Comparison of ENCODE assay signal across 8 cellular contexts in genomic region chr4:102501176-102501634, GRCh38. TPM values are rescaled to one million over a fixed set of nuclear protein-coding genes. Genes with fewer than 3 reads are reported as not detected.
DNase-seq lines count a peak whose midpoint lies in the region; FAIRE-seq and TF ChIP-seq lines count a peak whose summit lies in the region.

TSS of gene NFKB1 (plus strand) at chr4:102501359. CDS start at chr4:102525519, 24,160 bp downstream.

- H3K9ac ChIP-seq in Loucy (ENCODE audit: low read depth, low read length, poor library complexity, severe bottlenecking) (peak within 1 kb of the TSS; percentile 96), kidney (ENCODE audit: low read length in 2 of 2) (peak within 1 kb of the TSS; percentile 99 to 100)

- FAIRE-seq in H54 (lab: Jason Lieb, UNC), result no peak
- FAIRE-seq in bronchial epithelial cell (lab: Jason Lieb, UNC), result no peak
- FAIRE-seq in kidney (lab: Jason Lieb, UNC), result no peak

- no peaks in the 10 kb centered on the region for H3K9me3 ChIP-seq in Loucy (ENCODE audit: insufficient read depth, low read depth, low read length)
- no peaks in the 10 kb centered on the region for H3K9me3 ChIP-seq in WERI-Rb-1 (ENCODE audit: severe bottlenecking)
- no peaks in the 10 kb centered on the region for H3K9me3 ChIP-seq in kidney (ENCODE audit: control insufficient read depth in 1 of 2, low read length in 2 of 2)

- H3K27ac ChIP-seq in WERI-Rb-1 (peak within 1 kb of the TSS; percentile 88), kidney (ENCODE audit: low read depth in 2 of 2, low read length in 2 of 2) (peak within 1 kb of the TSS; percentile 95 to 99)

- H4K20me1 ChIP-seq in Loucy (ENCODE audit: insufficient read depth, low read length, poor library complexity, severe bottlenecking), result peaks cover 16% of the 10 kb centered on the region

- H3K4me3 ChIP-seq in GM12864 (ENCODE audit: low read depth, low read length) (peak within 1 kb of the TSS; percentile 64), Loucy (ENCODE audit: low read length, poor library complexity, severe bottlenecking) (peak within 1 kb of the TSS; percentile 92), WERI-Rb-1 (ENCODE audit: low read depth, low read length) (peak within 1 kb of the TSS; percentile 84), bronchial epithelial cell (ENCODE audit: low read depth, low read length) (peak within 1 kb of the TSS; percentile 63), kidney (ENCODE audit: low read length in 2 of 2) (peak within 1 kb of the TSS; percentile 94 to 96)

- TF ChIP-seq POLR2A in H54 (IDR thresholded peaks at IDR 0.05; ENCODE audit: low read depth, low read length), result peak; percentile 65; the same call in 1 of the 2 replicates

- peaks cover 3% of the 10 kb centered on the region for H3K27me3 ChIP-seq in Loucy (ENCODE audit: insufficient read depth, low read length, poor library complexity, severe bottlenecking)
- no peaks in the 10 kb centered on the region for H3K27me3 ChIP-seq in WERI-Rb-1 (ENCODE audit: insufficient read depth, low read depth, severe bottlenecking)
- no peaks in the 10 kb centered on the region for H3K27me3 ChIP-seq in bronchial epithelial cell (ENCODE audit: control insufficient read depth, insufficient read depth, low read length)

- intact Hi-C loops in kidney (cut with DNase I), result no loop called here

- H3K36me3 ChIP-seq in Loucy (ENCODE audit: insufficient read depth, low read length) (no peaks in the 10 kb centered on the region), WERI-Rb-1 (no peaks in the 10 kb centered on the region; the same call in 1 of the 2 replicates), bronchial epithelial cell (ENCODE audit: control insufficient read depth, insufficient read depth, low read length) (no peaks in the 10 kb centered on the region), kidney (ENCODE audit: control insufficient read depth in 1 of 2, insufficient read depth in 2 of 2, low read length in 2 of 2) (no peaks in the 10 kb centered on the region)

- H3K9me2 ChIP-seq in Loucy (replicated peaks; ENCODE audit: low read depth, low read length), result no peaks in the 10 kb centered on the region

- H3F3A ChIP-seq in Loucy (ENCODE audit: low read depth), result no peaks in the 10 kb centered on the region

- peak within 1 kb of the TSS; percentile 89 for H2AFZ ChIP-seq in Loucy (ENCODE audit: low read length)

- H3K79me2 ChIP-seq in Loucy (ENCODE audit: insufficient read depth, low read length), result peaks cover 47% of the 10 kb centered on the region

- H3K4me2 ChIP-seq in Loucy (ENCODE audit: low read depth, low read length, poor library complexity, severe bottlenecking), result peak within 1 kb of the TSS; percentile 91

- H3K4me1 ChIP-seq in Loucy (ENCODE audit: insufficient read depth, low read length, poor library complexity, severe bottlenecking) (peaks cover 48% of the 10 kb centered on the region), kidney (ENCODE audit: control insufficient read depth in 1 of 2, insufficient read depth in 1 of 2, low read depth in 1 of 2, low read length in 2 of 2) (peaks cover 12 to 20% of the 10 kb centered on the region in 2 donors)

- DNase-seq in GM12864 (ENCODE audit: low read depth) (peak; percentile 74), H54 (ENCODE audit: insufficient read length, low spot score) (peak; percentile 35), WERI-Rb-1 (peak; percentile 62), bronchial epithelial cell (ENCODE audit: low read depth) (peak; percentile 82), kidney (peak; percentile 88), NCI-H128 (lab: John Stamatoyannopoulos, UW; ENCODE audit: unreplicated experiment) (no peak)
- peak; percentile 62 to 64 for DNase-seq in stimulated activated CD4-positive, alpha-beta T cell treated with anti-CD3 and anti-CD28 coated beads, Interleukin-15, amount 100 ng/mL, for 48 hours (ENCODE audit: low read depth in 2 of 2)

- no peak for TF ChIP-seq CTCF in GM12864 (IDR thresholded peaks at IDR 0.05; ENCODE audit: low read depth, low read length, missing control alignments)
- TF ChIP-seq CTCF in Loucy (conservative IDR thresholded peaks at IDR 0.05; ENCODE audit: low read length), result no peak
- TF ChIP-seq CTCF in WERI-Rb-1 (IDR thresholded peaks at IDR 0.05; ENCODE audit: low read depth, low read length), result no peak
- no peak for TF ChIP-seq CTCF in bronchial epithelial cell (IDR thresholded peaks at IDR 0.05; ENCODE audit: insufficient read depth, low read length, severe bottlenecking)
- TF ChIP-seq CTCF in kidney (IDR thresholded peaks at IDR 0.05; ENCODE audit: borderline replicate concordance, extremely low read depth, insufficient read depth), result no peak

RNA-seq across cellular contexts. Expression of gene NFKB1, which starts in this region (rescaled TPM):
- total RNA-seq in bronchial epithelial cell, result 19.0 and 24.1 TPM in 2 replicates
- total RNA-seq in kidney, result 56.9 TPM
- polyA plus RNA-seq in kidney (ENCODE audit: insufficient read depth, low read depth, low replicate concordance), result 10.1 TPM
